In genomic region chr5:133075572-133076536, GRCh38 we compare ENCODE assay signal across 17 cellular contexts. TPM values are rescaled to one million over a fixed set of nuclear protein-coding genes. Genes with fewer than 3 reads are reported as not detected.
DNase-seq lines count a peak whose midpoint lies in the region; ATAC-seq, FAIRE-seq and TF ChIP-seq lines count a peak whose summit lies in the region.
"Had no signal": no experiment of that assay in that cellular context is flagged by ENCODE, and none has a peak within 500 bp of the region (broad histone marks: within the 10 kb centered on the region; RNA-seq: fewer than 3 reads in every experiment).

No MANE protein-coding gene starts in this region.

- no peak for FAIRE-seq in astrocyte (lab: Jason Lieb, UNC)

- ATAC-seq in GM19397 (IDR thresholded peaks at IDR 0.05; ENCODE audit: unreplicated experiment) = no peak
- ATAC-seq in activated CD8-positive, alpha-beta memory T cell treated with anti-CD3 and anti-CD28 coated beads, Interleukin-2, amount 10 ng/mL, durations not matched to agents 7 days and 5 days = no peak

- TF ChIP-seq CTCF in astrocyte (IDR thresholded peaks at IDR 0.05; ENCODE audit: insufficient read depth, low read depth, low read length) = no peak
- TF ChIP-seq CTCF in GM13976 (IDR thresholded peaks at IDR 0.05; ENCODE audit: borderline replicate concordance, control extremely low read depth, extremely low read depth, insufficient read depth, missing control alignments) = no peak

- H3K27me3 Mint-ChIP-seq in astrocyte (ENCODE audit: low read depth, unreplicated experiment) = no peaks in the 10 kb centered on the region
- H3K27me3 Mint-ChIP-seq in activated CD8-positive, alpha-beta memory T cell treated with anti-CD3 and anti-CD28 coated beads, Interleukin-2, amount 10 ng/mL, durations not matched to agents 7 days and 5 days = no peaks in the 10 kb centered on the region
- H3K27me3 Mint-ChIP-seq: activated naive CD4-positive, alpha-beta T cell treated with anti-CD3 and anti-CD28 coated beads, Interleukin-2, amount 50 U/mL, for 24 hours; naive B cell had no signal

- H3K9ac ChIP-seq in astrocyte (ENCODE audit: low read length) = no peak overlapping the region
- H3K9ac ChIP-seq: parathyroid adenoma had no signal

- peaks cover 29% of the 10 kb centered on the region for H3K36me3 ChIP-seq in astrocyte (ENCODE audit: insufficient read depth, low read length)
- H3K36me3 ChIP-seq: uterus had no signal

- no peaks in the 10 kb centered on the region for H3K9me3 ChIP-seq in astrocyte (ENCODE audit: insufficient read depth, low read depth, low read length)
- H3K9me3 ChIP-seq: uterus had no signal

- no peak overlapping the region for H3K4me3 ChIP-seq in astrocyte (ENCODE audit: insufficient read depth, low read depth, low read length)
- H3K4me3 ChIP-seq: dorsolateral prefrontal cortex, uterus had no signal

- no peaks in the 10 kb centered on the region for H3K4me1 ChIP-seq in astrocyte (ENCODE audit: insufficient read depth, low read length)
- H3K4me1 ChIP-seq: parathyroid adenoma, uterus had no signal

- CTCF ChIA-PET in activated CD8-positive, alpha-beta memory T cell treated with anti-CD3 and anti-CD28 coated beads, Interleukin-2, amount 10 ng/mL, durations not matched to agents 7 days and 5 days (lab: Charles Lee) = interaction anchor here (0.6 to 0.8 kb wide), 2 partner anchors 9 to 265 kb away, joined by 3 read pairs; no protein-coding TSS in a partner anchor

- in situ Hi-C loops in GM13976 (cut with MboI; ENCODE audit: low sequenced_read_pairs, unreplicated experiment) = no loop called here

- no peak overlapping the region for H3K4me3 Mint-ChIP-seq in astrocyte (ENCODE audit: unreplicated experiment)
- H3K4me3 Mint-ChIP-seq in activated CD8-positive, alpha-beta memory T cell treated with anti-CD3 and anti-CD28 coated beads, Interleukin-2, amount 10 ng/mL, durations not matched to agents 7 days and 5 days = no peak overlapping the region
- H3K4me3 Mint-ChIP-seq: activated naive CD4-positive, alpha-beta T cell treated with anti-CD3 and anti-CD28 coated beads, Interleukin-2, amount 50 U/mL, for 24 hours; immature natural killer cell; naive B cell had no signal

- H3K27me3 ChIP-seq in astrocyte (ENCODE audit: insufficient read depth, low read length) = no peaks in the 10 kb centered on the region
- H3K27me3 ChIP-seq: dorsolateral prefrontal cortex, uterus had no signal

- H3K36me3 Mint-ChIP-seq in astrocyte (ENCODE audit: low read depth, unreplicated experiment) = peaks cover 22% of the 10 kb centered on the region
- peaks cover 44% of the 10 kb centered on the region for H3K36me3 Mint-ChIP-seq in activated CD8-positive, alpha-beta memory T cell treated with anti-CD3 and anti-CD28 coated beads, Interleukin-2, amount 10 ng/mL, durations not matched to agents 7 days and 5 days

- no peak overlapping the region for H2AFZ ChIP-seq in astrocyte (ENCODE audit: low read depth, low read length)
- H2AFZ ChIP-seq: parathyroid adenoma had no signal

- H3K27ac Mint-ChIP-seq in astrocyte (ENCODE audit: unreplicated experiment) = no peak overlapping the region
- H3K27ac Mint-ChIP-seq in activated CD8-positive, alpha-beta memory T cell treated with anti-CD3 and anti-CD28 coated beads, Interleukin-2, amount 10 ng/mL, durations not matched to agents 7 days and 5 days = no peak overlapping the region
- H3K27ac Mint-ChIP-seq: activated naive CD4-positive, alpha-beta T cell treated with anti-CD3 and anti-CD28 coated beads, Interleukin-2, amount 50 U/mL, for 24 hours had no signal

- peaks cover 91% of the 10 kb centered on the region for H3K79me2 ChIP-seq in astrocyte (ENCODE audit: insufficient read depth, low read length)

- H3K9me3 Mint-ChIP-seq in astrocyte (ENCODE audit: unreplicated experiment) = no peaks in the 10 kb centered on the region
- H3K9me3 Mint-ChIP-seq in activated CD8-positive, alpha-beta memory T cell treated with anti-CD3 and anti-CD28 coated beads, Interleukin-2, amount 10 ng/mL, durations not matched to agents 7 days and 5 days (ENCODE audit: low read depth) = no peaks in the 10 kb centered on the region
- H3K9me3 Mint-ChIP-seq: activated naive CD4-positive, alpha-beta T cell treated with anti-CD3 and anti-CD28 coated beads, Interleukin-2, amount 50 U/mL, for 24 hours; immature natural killer cell; naive B cell had no signal

- H3K4me2 ChIP-seq in astrocyte (ENCODE audit: low read length) = no peak overlapping the region

- DNase-seq in AG08395 (ENCODE audit: low spot score) (peak; percentile 22), GM04503 (ENCODE audit: low read depth) (peak; percentile 44), astrocyte (ENCODE audit: low read depth) (no peak), iris pigment epithelial cell (ENCODE audit: low read depth) (peak; percentile 17), GM13976 (ENCODE audit: low spot score) (no peak), SIG-M5 (lab: John Stamatoyannopoulos, UW) (no peak)
- no peak for DNase-seq in activated CD8-positive, alpha-beta memory T cell treated with anti-CD3 and anti-CD28 coated beads, Interleukin-2, amount 10 ng/mL, durations not matched to agents 7 days and 5 days
- DNase-seq: activated CD8-positive, alpha-beta memory T cell treated with anti-CD3 and anti-CD28 coated beads, Interleukin-2, amount 50 U/mL, for 48 hours; dorsolateral prefrontal cortex; head of caudate nucleus; immature natural killer cell; naive B cell; NCI-H1436; uterus had no signal

- peak overlapping the region; percentile 36 for H3K27ac ChIP-seq in astrocyte (ENCODE audit: low read depth, low read length)
- H3K27ac ChIP-seq: dorsolateral prefrontal cortex, parathyroid adenoma had no signal

- peaks cover 67% of the 10 kb centered on the region for H4K20me1 ChIP-seq in astrocyte (ENCODE audit: insufficient read depth, low read length)

- no peaks in the 10 kb centered on the region for H3K4me1 Mint-ChIP-seq in astrocyte (ENCODE audit: low read depth, unreplicated experiment)
- peaks cover 17% of the 10 kb centered on the region for H3K4me1 Mint-ChIP-seq in activated CD8-positive, alpha-beta memory T cell treated with anti-CD3 and anti-CD28 coated beads, Interleukin-2, amount 10 ng/mL, durations not matched to agents 7 days and 5 days

RNA-seq across cellular contexts. Expression of gene HSPA4, which starts 24.0 kb away (rescaled TPM):
- 198 and 210 TPM in 2 replicates for total RNA-seq in astrocyte
- total RNA-seq in activated CD8-positive, alpha-beta memory T cell treated with anti-CD3 and anti-CD28 coated beads, Interleukin-2, amount 10 ng/mL, durations not matched to agents 7 days and 5 days = 100 to 1,000 TPM; 105 to 169 TPM

RNA-seq across cellular contexts. Expression of gene ZCCHC10, which starts 49.5 kb away (rescaled TPM):
- total RNA-seq in astrocyte = 27.9 and 29.1 TPM in 2 replicates
- total RNA-seq in activated CD8-positive, alpha-beta memory T cell treated with anti-CD3 and anti-CD28 coated beads, Interleukin-2, amount 10 ng/mL, durations not matched to agents 7 days and 5 days = 10 to 100 TPM; 24.7 to 32.0 TPM

Comparison
In these comparisons a context has a peak if more than half of its experiments do, and no peak if none do; other contexts are left out.
1. DNase-seq: peak in AG08395 (single experiment), GM04503 (single experiment) and iris pigment epithelial cell (single experiment); none in astrocyte (single experiment), activated CD8-positive, alpha-beta memory T cell treated with anti-CD3 and anti-CD28 coated beads, Interleukin-2, amount 10 ng/mL, durations not matched to agents 7 days and 5 days (single experiment), GM13976 (single experiment) and SIG-M5 (single experiment).